Comparison of ENCODE assay signal across 8 cellular contexts in the genomic region with DNA sequence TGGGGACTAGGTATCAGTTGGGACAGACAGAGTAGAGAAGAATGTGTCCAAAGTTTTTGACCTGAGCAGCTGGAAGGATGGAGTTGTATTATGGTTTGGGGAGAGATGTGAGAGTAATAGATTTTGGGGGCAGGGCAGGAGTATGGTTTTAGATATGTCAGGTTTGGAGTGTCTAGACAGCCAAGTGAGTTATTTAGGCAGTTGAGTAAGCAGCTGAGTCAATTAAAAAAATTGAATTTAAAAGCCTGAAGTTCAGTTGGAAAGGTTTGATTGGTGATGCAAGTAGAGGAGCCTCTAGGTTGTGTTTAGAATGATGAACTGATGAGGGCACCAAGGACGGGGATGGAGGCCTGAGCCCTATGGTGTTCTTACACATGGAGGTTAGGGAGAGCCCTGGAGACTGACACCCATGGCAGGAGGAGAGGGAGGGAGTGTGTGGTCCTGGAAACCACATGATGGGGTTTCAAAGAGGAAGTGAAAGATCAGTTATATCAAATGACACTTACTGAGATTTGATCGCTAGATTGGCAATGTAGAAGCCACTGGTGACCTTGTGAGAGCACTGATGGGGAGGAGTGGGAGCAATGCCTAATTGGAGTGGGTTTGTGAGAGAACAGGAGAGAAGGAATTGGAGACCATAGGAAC. TPM values are rescaled to one million over a fixed set of nuclear protein-coding genes. Genes with fewer than 3 reads are reported as not detected.
A peak's percentile ranks its signal among the peaks of the same experiment; 100 is the strongest.
DNase-seq lines count a peak whose midpoint lies in the region; ATAC-seq and TF ChIP-seq lines count a peak whose summit lies in the region.

No MANE protein-coding gene starts in this region.

- no peaks in the 10 kb centered on the region for H3K36me3 ChIP-seq in heart right ventricle

- ATAC-seq in GM18868 (IDR thresholded peaks at IDR 0.05; ENCODE audit: unreplicated experiment) (peak; percentile 72), HG02759 (IDR thresholded peaks at IDR 0.05; ENCODE audit: unreplicated experiment) (peak; percentile 80), heart right ventricle (no peak), GM21381 (IDR thresholded peaks at IDR 0.05; ENCODE audit: unreplicated experiment) (no peak)

- peak overlapping the region in 1 of 10 donors; percentile 28 for H3K4me3 ChIP-seq in heart right ventricle

- H3K4me1 ChIP-seq in heart right ventricle, result peaks cover 0 to 100% (median 84%) of the 10 kb centered on the region in 9 donors

- H3K27ac ChIP-seq in heart right ventricle, result peak overlapping the region in 5 of 10 donors; percentile 12 to 66 (median 28)

- H3K27me3 ChIP-seq in heart right ventricle, result no peaks in the 10 kb centered on the region

- WGBS in heart right ventricle, 2 donors, result 88 to 91% methylated on average over 2 of the region's 2 CpGs

- H3K9me3 ChIP-seq in heart right ventricle, result no peaks in the 10 kb centered on the region

- no peak for TF ChIP-seq CTCF in heart right ventricle (IDR thresholded peaks at IDR 0.05)

- peak; percentile 31 for DNase-seq in SIG-M5 (lab: John Stamatoyannopoulos, UW)
- peak; percentile 66 for DNase-seq in medulla oblongata (ENCODE audit: extremely low spot score)
- no peak for DNase-seq in NCI-H1436 (lab: John Stamatoyannopoulos, UW)
- no peak for DNase-seq in NCI-H2107 (lab: John Stamatoyannopoulos, UW)
- DNase-seq in heart right ventricle, result no peak

- intact Hi-C loops in heart right ventricle (cut with DNase I), result no loop called here

RNA-seq across cellular contexts. Expression of gene ITGA6, which starts 10.2 kb away (rescaled TPM):
- 10 to 100 TPM; 36.0 to 68.3 (median 46.8) TPM for total RNA-seq in heart right ventricle
- polyA plus RNA-seq in heart right ventricle, result 10 to 100 TPM; 22.1 to 23.9 TPM

Comparison
In these comparisons a context has a peak if more than half of its experiments do, and no peak if none do; other contexts are left out.
1. ATAC-seq: peak in GM18868 (single experiment) and HG02759 (single experiment); none in heart right ventricle (0 of 8) and GM21381 (single experiment).
2. DNase-seq: peak in SIG-M5 (single experiment) and medulla oblongata (single experiment); none in NCI-H1436 (single experiment), NCI-H2107 (single experiment) and heart right ventricle (0 of 2).